In the genomic region with DNA sequence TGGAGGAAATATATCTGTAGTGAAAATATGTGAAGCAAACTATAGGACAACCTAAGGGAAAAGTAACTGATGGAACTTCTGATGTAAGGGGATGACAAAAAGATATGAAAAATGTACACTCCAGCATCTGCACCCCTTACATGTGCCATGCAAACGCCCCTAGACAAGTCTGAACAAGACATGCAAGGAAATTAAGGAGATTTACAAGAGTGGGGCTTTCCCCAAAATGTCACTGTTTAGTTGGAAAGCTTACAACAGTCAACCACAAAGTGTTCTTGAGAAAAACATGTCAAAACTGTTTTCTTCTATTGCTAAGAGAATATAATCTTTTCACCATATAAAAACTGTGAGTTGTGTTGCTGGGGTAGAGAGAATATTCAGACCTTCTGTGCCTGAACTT, we compare ENCODE assay signal across 13 cellular contexts.
"Had no signal": no experiment of that assay in that cellular context is flagged by ENCODE, and none has a peak within 500 bp of the region (broad histone marks: within the 10 kb centered on the region; RNA-seq: fewer than 3 reads in every experiment).

No MANE protein-coding gene starts in this region.

- H3K27me3 Mint-ChIP-seq: activated naive CD4-positive, alpha-beta T cell treated with anti-CD3 and anti-CD28 coated beads, Interleukin-2, amount 50 U/mL, for 24 hours; activated T-helper 17 cell treated with anti-CD3 and anti-CD28 coated beads, Interleukin-2, amount 50 U/mL, for 72 hours; stimulated activated naive CD8-positive, alpha-beta T cell treated with anti-CD3 and anti-CD28 coated beads, Interleukin-15, amount 100 ng/mL, for 72 hours had no signal

- H3K27me3 ChIP-seq: esophagus squamous epithelium, gastrocnemius medialis, ovary, sigmoid colon had no signal

- H3K4me3 ChIP-seq: esophagus squamous epithelium, gastrocnemius medialis, ovary, sigmoid colon, thoracic aorta had no signal

- ATAC-seq: activated T-helper 17 cell treated with anti-CD3 and anti-CD28 coated beads, Interleukin-2, amount 50 U/mL, for 72 hours; gastrocnemius medialis; stimulated activated naive CD8-positive, alpha-beta T cell treated with anti-CD3 and anti-CD28 coated beads, Interleukin-15, amount 100 ng/mL, for 72 hours had no signal

- H3K4me3 Mint-ChIP-seq: activated naive CD4-positive, alpha-beta T cell treated with anti-CD3 and anti-CD28 coated beads, Interleukin-2, amount 50 U/mL, for 24 hours; activated T-helper 17 cell treated with anti-CD3 and anti-CD28 coated beads, Interleukin-2, amount 50 U/mL, for 72 hours; neural crest cell; stimulated activated naive CD8-positive, alpha-beta T cell treated with anti-CD3 and anti-CD28 coated beads, Interleukin-15, amount 100 ng/mL, for 72 hours had no signal

- DNase-seq: anterior cingulate cortex; esophagus squamous epithelium; gastrocnemius medialis; ovary; SHP77 treated with DMSO at 0.1 percent for 48 hours; sigmoid colon; stimulated activated CD8-positive, alpha-beta memory T cell treated with anti-CD3 and anti-CD28 coated beads, Interleukin-4, amount 100 ng/mL, for 48 hours; stimulated activated naive CD8-positive, alpha-beta T cell treated with anti-CD3 and anti-CD28 coated beads, Interleukin-15, amount 100 ng/mL, for 72 hours; T-helper 9 cell had no signal

- H3K9me3 Mint-ChIP-seq: activated naive CD4-positive, alpha-beta T cell treated with anti-CD3 and anti-CD28 coated beads, Interleukin-2, amount 50 U/mL, for 24 hours; activated T-helper 17 cell treated with anti-CD3 and anti-CD28 coated beads, Interleukin-2, amount 50 U/mL, for 72 hours had no signal

- H3K27ac Mint-ChIP-seq: activated T-helper 17 cell treated with anti-CD3 and anti-CD28 coated beads, Interleukin-2, amount 50 U/mL, for 72 hours had no signal

- H3K4me1 Mint-ChIP-seq: activated naive CD4-positive, alpha-beta T cell treated with anti-CD3 and anti-CD28 coated beads, Interleukin-2, amount 50 U/mL, for 24 hours; activated T-helper 17 cell treated with anti-CD3 and anti-CD28 coated beads, Interleukin-2, amount 50 U/mL, for 72 hours; neural crest cell had no signal

- H3K4me1 ChIP-seq: esophagus squamous epithelium, gastrocnemius medialis, sigmoid colon had no signal

- H3K27ac ChIP-seq: esophagus squamous epithelium, gastrocnemius medialis, ovary, sigmoid colon, thoracic aorta had no signal
